14 cellular contexts compared by ENCODE assay signal in the genomic region with DNA sequence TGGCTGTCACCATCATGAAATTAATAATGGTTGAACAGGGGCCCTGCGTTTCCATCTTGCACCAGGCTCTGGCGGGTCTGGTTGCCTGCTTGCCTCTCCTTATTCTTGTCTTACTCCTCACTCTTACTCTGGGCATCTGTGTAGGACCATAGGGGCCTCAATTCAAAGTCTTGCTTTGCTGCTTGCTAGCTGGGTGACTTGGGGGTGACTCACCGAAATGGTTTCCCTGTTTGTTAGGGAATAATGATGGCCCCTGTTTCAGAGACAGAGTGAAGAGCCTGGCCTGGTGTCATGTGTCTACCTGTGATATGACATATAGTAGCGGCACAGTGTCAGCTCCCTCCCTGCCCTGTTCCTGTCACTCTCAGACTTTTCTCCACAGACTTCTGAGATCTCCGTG. TPM values are rescaled to one million over a fixed set of nuclear protein-coding genes. Genes with fewer than 3 reads are reported as not detected.
DNase-seq lines count a peak whose midpoint lies in the region; ATAC-seq and TF ChIP-seq lines count a peak whose summit lies in the region.
"Had no signal": no experiment of that assay in that cellular context is flagged by ENCODE, and none has a peak within 500 bp of the region (broad histone marks: within the 10 kb centered on the region; RNA-seq: fewer than 3 reads in every experiment).

No MANE protein-coding gene starts in this region.

- 69 to 83% (median 78%) methylated on average over 5 of the region's 5 CpGs for WGBS in stomach, 5 donors

- peak overlapping the region; percentile 89 for H3K27ac Mint-ChIP-seq in activated naive CD4-positive, alpha-beta T cell treated with anti-CD3 and anti-CD28 coated beads for 36 hours
- no peak overlapping the region for H3K27ac Mint-ChIP-seq in activated CD8-positive, alpha-beta memory T cell treated with anti-CD3 and anti-CD28 coated beads, Interleukin-2, amount 10 ng/mL, durations not matched to agents 7 days and 5 days
- H3K27ac Mint-ChIP-seq: activated naive CD8-positive, alpha-beta T cell treated with anti-CD3 and anti-CD28 coated beads, Interleukin-2, amount 10 ng/mL, durations not matched to agents 7 days and 5 days had no signal

- TF ChIP-seq POLR2A in stomach (IDR thresholded peaks at IDR 0.05) = no peak

- H3K9me3 ChIP-seq in stomach = peaks cover 0 to 8% (median 7%) of the 10 kb centered on the region in 4 donors

- H3K36me3 ChIP-seq in stomach = peaks cover 0 to 45% (median 35%) of the 10 kb centered on the region in 4 donors

- intact Hi-C loops in activated naive CD4-positive, alpha-beta T cell treated with anti-CD3 and anti-CD28 coated beads for 36 hours (cut with micrococcal nuclease) = loop anchor here (5.0 kb wide), 1 partner anchor 398 kb away; no protein-coding TSS in a partner anchor
- intact Hi-C loops in stomach (cut with DNase I; ENCODE audit: low total_unique reads) = no loop called here

- no peak for ATAC-seq in activated CD8-positive, alpha-beta memory T cell treated with anti-CD3 and anti-CD28 coated beads, Interleukin-2, amount 10 ng/mL, durations not matched to agents 7 days and 5 days

- H3K27me3 Mint-ChIP-seq in activated naive CD4-positive, alpha-beta T cell treated with anti-CD3 and anti-CD28 coated beads for 36 hours (ENCODE audit: low read depth) = no peaks in the 10 kb centered on the region
- H3K27me3 Mint-ChIP-seq in activated CD8-positive, alpha-beta memory T cell treated with anti-CD3 and anti-CD28 coated beads, Interleukin-2, amount 10 ng/mL, durations not matched to agents 7 days and 5 days = no peaks in the 10 kb centered on the region
- H3K27me3 Mint-ChIP-seq: activated naive CD8-positive, alpha-beta T cell treated with anti-CD3 and anti-CD28 coated beads, Interleukin-2, amount 10 ng/mL, durations not matched to agents 7 days and 5 days; central memory CD8-positive, alpha-beta T cell had no signal

- TF ChIP-seq EP300 in stomach (IDR thresholded peaks at IDR 0.05) = no peak

- no peaks in the 10 kb centered on the region for H3K9me3 Mint-ChIP-seq in activated naive CD4-positive, alpha-beta T cell treated with anti-CD3 and anti-CD28 coated beads for 36 hours
- H3K9me3 Mint-ChIP-seq in activated CD8-positive, alpha-beta memory T cell treated with anti-CD3 and anti-CD28 coated beads, Interleukin-2, amount 10 ng/mL, durations not matched to agents 7 days and 5 days (ENCODE audit: low read depth) = no peaks in the 10 kb centered on the region
- H3K9me3 Mint-ChIP-seq: activated naive CD8-positive, alpha-beta T cell treated with anti-CD3 and anti-CD28 coated beads, Interleukin-2, amount 10 ng/mL, durations not matched to agents 7 days and 5 days; central memory CD8-positive, alpha-beta T cell had no signal

- no peak for TF ChIP-seq CTCF in stomach (IDR thresholded peaks at IDR 0.05)
- TF ChIP-seq CTCF in GM13977 (IDR thresholded peaks at IDR 0.05; ENCODE audit: extremely low read depth, insufficient read depth, missing control alignments) = no peak
- TF ChIP-seq CTCF in coronary artery (IDR thresholded peaks at IDR 0.05) = no peak

- in situ Hi-C loops in GM13977 (cut with MboI; ENCODE audit: low pct_unique_long_range_greater_than_20kb, low sequenced_read_pairs, unreplicated experiment) = no loop called here

- peaks cover 51% of the 10 kb centered on the region for H3K4me1 Mint-ChIP-seq in activated naive CD4-positive, alpha-beta T cell treated with anti-CD3 and anti-CD28 coated beads for 36 hours (ENCODE audit: low read depth)
- peaks cover 21% of the 10 kb centered on the region for H3K4me1 Mint-ChIP-seq in activated CD8-positive, alpha-beta memory T cell treated with anti-CD3 and anti-CD28 coated beads, Interleukin-2, amount 10 ng/mL, durations not matched to agents 7 days and 5 days
- H3K4me1 Mint-ChIP-seq: central memory CD8-positive, alpha-beta T cell had no signal

- H3K4me3 ChIP-seq in stomach (no peak overlapping the region), coronary artery (no peak overlapping the region)
- H3K4me3 ChIP-seq: heart left ventricle had no signal

- no peaks in the 10 kb centered on the region for H3K27me3 ChIP-seq in stomach
- H3K27me3 ChIP-seq: heart left ventricle had no signal

- peak; percentile 28 for DNase-seq in activated naive CD4-positive, alpha-beta T cell treated with anti-CD3 and anti-CD28 coated beads for 36 hours
- DNase-seq in activated naive CD4-positive, alpha-beta T cell (lab: John Stamatoyannopoulos, UW) = no peak
- DNase-seq in RPMI7951 (ENCODE audit: low read depth) = peak; percentile 40
- DNase-seq in epithelial cell of prostate (ENCODE audit: low read depth, low spot score) = no peak
- DNase-seq in stomach = no peak
- no peak for DNase-seq in activated CD8-positive, alpha-beta memory T cell treated with anti-CD3 and anti-CD28 coated beads, Interleukin-2, amount 10 ng/mL, durations not matched to agents 7 days and 5 days
- no peak for DNase-seq in GM13977 (ENCODE audit: low spot score)
- DNase-seq in coronary artery (ENCODE audit: low spot score) = no peak
- DNase-seq: activated naive CD8-positive, alpha-beta T cell treated with anti-CD3 and anti-CD28 coated beads, Interleukin-2, amount 10 ng/mL, durations not matched to agents 7 days and 5 days; SHP77; small intestine had no signal

- H3K27ac ChIP-seq in epithelial cell of prostate (peak overlapping the region; percentile 93), stomach (peak overlapping the region in 3 of 5 donors; percentile 61 to 78 (median 69)), coronary artery (no peak overlapping the region)
- H3K27ac ChIP-seq: KMS-11 had no signal

- CTCF ChIA-PET in activated naive CD4-positive, alpha-beta T cell treated with anti-CD3 and anti-CD28 coated beads for 36 hours (lab: Charles Lee) = no interaction called here
- CTCF ChIA-PET in activated CD8-positive, alpha-beta memory T cell treated with anti-CD3 and anti-CD28 coated beads, Interleukin-2, amount 10 ng/mL, durations not matched to agents 7 days and 5 days (lab: Charles Lee) = no interaction called here

- peaks cover 15 to 28% (median 16%) of the 10 kb centered on the region in 4 donors for H3K4me1 ChIP-seq in stomach

- H3K4me3 Mint-ChIP-seq in activated naive CD4-positive, alpha-beta T cell treated with anti-CD3 and anti-CD28 coated beads for 36 hours = no peak overlapping the region
- H3K4me3 Mint-ChIP-seq in activated CD8-positive, alpha-beta memory T cell treated with anti-CD3 and anti-CD28 coated beads, Interleukin-2, amount 10 ng/mL, durations not matched to agents 7 days and 5 days = no peak overlapping the region
- H3K4me3 Mint-ChIP-seq: activated naive CD8-positive, alpha-beta T cell treated with anti-CD3 and anti-CD28 coated beads, Interleukin-2, amount 10 ng/mL, durations not matched to agents 7 days and 5 days; central memory CD8-positive, alpha-beta T cell had no signal

- peaks cover 6% of the 10 kb centered on the region for H3K36me3 Mint-ChIP-seq in activated naive CD4-positive, alpha-beta T cell treated with anti-CD3 and anti-CD28 coated beads for 36 hours (ENCODE audit: low read depth)
- H3K36me3 Mint-ChIP-seq in activated CD8-positive, alpha-beta memory T cell treated with anti-CD3 and anti-CD28 coated beads, Interleukin-2, amount 10 ng/mL, durations not matched to agents 7 days and 5 days = no peaks in the 10 kb centered on the region

RNA-seq across cellular contexts. Expression of gene KCNC4, which starts 24.6 kb away (rescaled TPM):
- total RNA-seq in activated naive CD4-positive, alpha-beta T cell treated with anti-CD3 and anti-CD28 coated beads for 36 hours = 1 to 10 TPM; 9.7 TPM
- 0.84 and 2.0 TPM in 2 replicates for total RNA-seq in RPMI7951 (2014; rRNA removed; shearing (Covaris generic))
- 10 to 100 TPM in 1 of 5 donors, 1 to 10 TPM in 4; 1.2 to 16.5 (median 6.5) TPM for total RNA-seq in stomach
- polyA plus RNA-seq in stomach = 1 to 10 TPM; 1.1 to 2.8 (median 2.5) TPM
- 1 to 10 TPM; 4.8 to 9.6 TPM for total RNA-seq in activated CD8-positive, alpha-beta memory T cell treated with anti-CD3 and anti-CD28 coated beads, Interleukin-2, amount 10 ng/mL, durations not matched to agents 7 days and 5 days

Comparison
In these comparisons a context has a peak if more than half of its experiments do, and no peak if none do; other contexts are left out.
1. DNase-seq: peak in activated naive CD4-positive, alpha-beta T cell treated with anti-CD3 and anti-CD28 coated beads for 36 hours (single experiment) and RPMI7951 (single experiment); none in activated naive CD4-positive, alpha-beta T cell (0 of 4), epithelial cell of prostate (single experiment), stomach (single experiment), activated CD8-positive, alpha-beta memory T cell treated with anti-CD3 and anti-CD28 coated beads, Interleukin-2, amount 10 ng/mL, durations not matched to agents 7 days and 5 days (single experiment), GM13977 (single experiment) and coronary artery (single experiment).
2. H3K27ac ChIP-seq: peak in epithelial cell of prostate (single experiment) and stomach (3 of 5); none in coronary artery (0 of 2).